ENCODE assay signal across 10 cellular contexts in genomic region chr2:48328972-48329723, GRCh38. TPM values are rescaled to one million over a fixed set of nuclear protein-coding genes. Genes with fewer than 3 reads are reported as not detected.
A peak's percentile ranks its signal among the peaks of the same experiment; 100 is the strongest.
DNase-seq lines count a peak whose midpoint lies in the region; ATAC-seq and TF ChIP-seq lines count a peak whose summit lies in the region.
"Had no signal": no experiment of that assay in that cellular context is flagged by ENCODE, and none has a peak within 500 bp of the region (broad histone marks: within the 10 kb centered on the region; RNA-seq: fewer than 3 reads in every experiment).

No MANE protein-coding gene starts in this region.

- no peaks in the 10 kb centered on the region for H3K36me3 Mint-ChIP-seq in chondrocyte (ENCODE audit: low read depth)

- H3K4me3 ChIP-seq in lower lobe of right lung, result no peak overlapping the region

- TF ChIP-seq CTCF in lower lobe of right lung (IDR thresholded peaks at IDR 0.05) (no peak), chondrocyte (IDR thresholded peaks at IDR 0.05) (no peak), RWPE1 (conservative IDR thresholded peaks at IDR 0.05; ENCODE audit: low read depth) (no peak)

- no peak overlapping the region for H3K27ac Mint-ChIP-seq in chondrocyte (ENCODE audit: unreplicated experiment)

- H3K9me3 ChIP-seq in lower lobe of right lung, result no peaks in the 10 kb centered on the region

- peak overlapping the region; percentile 12 for H3K27ac ChIP-seq in lower lobe of right lung
- H3K27ac ChIP-seq in RWPE1, result no peak overlapping the region

- peaks cover 4% of the 10 kb centered on the region for H3K4me1 Mint-ChIP-seq in chondrocyte (ENCODE audit: low read depth)

- H3K4me3 Mint-ChIP-seq in chondrocyte (ENCODE audit: unreplicated experiment), result no peak overlapping the region

- intact Hi-C loops in lower lobe of right lung (cut with DNase I), result no loop called here

- H3K36me3 ChIP-seq in lower lobe of right lung, result no peaks in the 10 kb centered on the region

- H3K27me3 Mint-ChIP-seq in chondrocyte (ENCODE audit: low read depth), result no peaks in the 10 kb centered on the region

- CTCF ChIA-PET in RWPE1 (lab: Yijun Ruan, JAX), result interaction anchor here (0.6 to 0.7 kb wide), 2 partner anchors 220 to 422 kb away, joined by 3 read pairs; no protein-coding TSS in a partner anchor

- ATAC-seq in lower lobe of right lung, result peak; percentile 47 to 52
- no peak for ATAC-seq in GM21515 (IDR thresholded peaks at IDR 0.05; ENCODE audit: unreplicated experiment)

- peak; percentile 88 for DNase-seq in CD1c-positive myeloid dendritic cell (ENCODE audit: extremely low spot score)
- DNase-seq in NCI-H1092 (lab: John Stamatoyannopoulos, UW), result peak; percentile 28
- DNase-seq in SIG-M5 treated with dmso at 0.1 percent for 504 hours (lab: John Stamatoyannopoulos, UW; ENCODE audit: unreplicated experiment), result peak; percentile 85
- no peak for DNase-seq in lower lobe of right lung
- DNase-seq in chondrocyte (ENCODE audit: low spot score), result no peak
- DNase-seq in HK-2 (ENCODE audit: unreplicated experiment), result no peak
- DNase-seq in RWPE1 (ENCODE audit: low spot score), result no peak
- DNase-seq: DMS79 treated with DMSO at 0.1 percent for 48 hours, foreskin fibroblast had no signal

- H3K4me1 ChIP-seq in lower lobe of right lung, result peaks cover 49% of the 10 kb centered on the region

- POLR2A ChIA-PET in RWPE1 (lab: Yijun Ruan, JAX; ENCODE audit: low non-redundant PET), result no interaction called here

- H3K9me3 Mint-ChIP-seq in chondrocyte (ENCODE audit: low read depth), result no peaks in the 10 kb centered on the region

- H3K27me3 ChIP-seq in lower lobe of right lung (ENCODE audit: low read depth), result no peaks in the 10 kb centered on the region

RNA-seq across cellular contexts. Expression of gene FOXN2, which starts 14.7 kb away (rescaled TPM):
- total RNA-seq in lower lobe of right lung, result 39.8 TPM
- total RNA-seq in chondrocyte, result 6.9 to 12.9 TPM (median 12.2 TPM) in 3 replicates

Comparison
In these comparisons a context has a peak if more than half of its experiments do, and no peak if none do; other contexts are left out.
1. DNase-seq: peak in CD1c-positive myeloid dendritic cell (single experiment), NCI-H1092 (single experiment) and SIG-M5 treated with dmso at 0.1 percent for 504 hours (single experiment); none in lower lobe of right lung (single experiment), chondrocyte (single experiment), HK-2 (single experiment) and RWPE1 (single experiment).